8 cellular contexts compared by ENCODE assay signal in genomic region chr11:128522063-128522942, GRCh38.
DNase-seq lines count a peak whose midpoint lies in the region; ATAC-seq lines count a peak whose summit lies in the region.

No MANE protein-coding gene starts in this region.

- H3K4me3 Mint-ChIP-seq in activated CD4-positive, alpha-beta T cell treated with anti-CD3 and anti-CD28 coated beads, Interleukin-2, amount 10 ng/mL, durations not matched to agents 7 days and 5 days: peak overlapping the region; percentile 96

- POLR2A ChIA-PET in activated CD4-positive, alpha-beta T cell treated with anti-CD3 and anti-CD28 coated beads, Interleukin-2, amount 10 ng/mL, durations not matched to agents 7 days and 5 days (lab: Charles Lee): interaction anchor here (0.8 to 1.4 kb wide), 4 partner anchors 12 to 107 kb away, joined by 3 to 4 read pairs (median 3); no protein-coding TSS in a partner anchor

- peak; percentile 94 for DNase-seq in AG20443 (ENCODE audit: low spot score)
- peak; percentile 96 for DNase-seq in NCI-H510A (lab: John Stamatoyannopoulos, UW)
- peak; percentile 92 for DNase-seq in activated CD4-positive, alpha-beta T cell treated with anti-CD3 and anti-CD28 coated beads, Interleukin-2, amount 10 ng/mL, durations not matched to agents 7 days and 5 days
- peak; percentile 99 for DNase-seq in dedifferentiated amniotic fluid mesenchymal stem cell (ENCODE audit: extremely low spot score)
- DNase-seq in left lobe of liver (ENCODE audit: low spot score): peak; percentile 95
- DNase-seq in stimulated activated CD4-positive, alpha-beta T cell treated with anti-CD3 and anti-CD28 coated beads, Interleukin-1b, Interleukin-23, amount 100 ng/mL, for 48 hours: peak; percentile 91

- H3K27ac Mint-ChIP-seq in activated CD4-positive, alpha-beta T cell treated with anti-CD3 and anti-CD28 coated beads, Interleukin-2, amount 10 ng/mL, durations not matched to agents 7 days and 5 days: peak overlapping the region; percentile 93

- H3K27me3 Mint-ChIP-seq in activated CD4-positive, alpha-beta T cell treated with anti-CD3 and anti-CD28 coated beads, Interleukin-2, amount 10 ng/mL, durations not matched to agents 7 days and 5 days: no peaks in the 10 kb centered on the region

- peaks cover 41% of the 10 kb centered on the region for H3K4me1 Mint-ChIP-seq in activated CD4-positive, alpha-beta T cell treated with anti-CD3 and anti-CD28 coated beads, Interleukin-2, amount 10 ng/mL, durations not matched to agents 7 days and 5 days

- ATAC-seq in GM19025 (IDR thresholded peaks at IDR 0.05; ENCODE audit: low read depth, unreplicated experiment) (peak; percentile 86), HG03196 (IDR thresholded peaks at IDR 0.05; ENCODE audit: unreplicated experiment) (peak; percentile 79), left lobe of liver (peak; percentile 97)

- H3K9me3 Mint-ChIP-seq in activated CD4-positive, alpha-beta T cell treated with anti-CD3 and anti-CD28 coated beads, Interleukin-2, amount 10 ng/mL, durations not matched to agents 7 days and 5 days: no peaks in the 10 kb centered on the region

- CTCF ChIA-PET in activated CD4-positive, alpha-beta T cell treated with anti-CD3 and anti-CD28 coated beads, Interleukin-2, amount 10 ng/mL, durations not matched to agents 7 days and 5 days (lab: Charles Lee): interaction anchor here (0.7 to 2.9 kb wide), 9 partner anchors 10 to 241 kb away, joined by 3 to 23 read pairs (median 3); no protein-coding TSS in a partner anchor

- peaks cover 44% of the 10 kb centered on the region for H3K36me3 Mint-ChIP-seq in activated CD4-positive, alpha-beta T cell treated with anti-CD3 and anti-CD28 coated beads, Interleukin-2, amount 10 ng/mL, durations not matched to agents 7 days and 5 days (ENCODE audit: low read depth)

Comparison
In these comparisons a context has a peak if more than half of its experiments do, and no peak if none do; other contexts are left out.
1. Peak in every context shown above with its lines: DNase-seq and ATAC-seq.